ENCODE assay signal across 8 cellular contexts in the genomic region with DNA sequence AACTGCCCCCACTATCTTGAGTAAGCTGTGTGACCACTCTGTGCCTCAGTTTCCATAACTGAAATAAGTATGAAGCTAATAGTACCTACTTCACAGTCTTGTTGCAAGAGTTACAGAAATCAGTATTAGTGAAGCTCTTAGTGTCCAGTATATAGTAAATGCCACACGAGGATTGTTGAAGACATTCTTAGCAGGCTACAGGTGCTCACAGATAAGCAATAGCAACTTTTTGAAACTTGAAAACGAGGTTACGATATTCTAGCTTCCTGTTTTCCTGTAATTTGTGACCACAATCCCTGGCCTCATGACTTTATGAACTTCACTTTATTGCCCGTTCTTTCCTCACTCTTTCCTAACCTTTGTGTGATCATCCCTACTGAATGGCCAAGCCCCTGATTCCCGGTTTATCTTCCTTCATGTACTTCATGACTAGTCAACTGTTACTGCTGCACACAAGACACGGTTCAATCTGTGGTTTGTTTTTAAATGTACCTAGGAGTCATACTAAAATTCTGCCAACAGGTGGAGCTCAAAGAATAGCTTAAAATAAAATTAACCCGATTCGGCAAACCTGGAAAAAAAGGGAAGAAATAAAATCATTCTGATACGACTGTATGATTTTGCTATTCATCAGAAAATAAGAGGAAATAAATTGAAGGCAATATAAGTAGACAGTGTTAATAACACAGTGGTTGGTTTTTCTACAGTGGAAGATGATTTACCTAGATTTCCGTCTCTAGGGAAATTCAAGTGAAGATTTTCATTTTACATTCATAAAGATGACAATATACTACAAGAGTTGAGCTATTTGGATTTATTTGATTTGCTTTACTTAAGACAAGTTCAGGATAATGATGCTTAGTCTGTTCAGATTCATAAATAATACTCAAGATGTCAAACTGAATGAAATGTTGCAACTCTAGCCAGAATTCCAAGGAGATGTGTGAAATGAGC. TPM values are rescaled to one million over a fixed set of nuclear protein-coding genes. Genes with fewer than 3 reads are reported as not detected.
A peak's percentile ranks its signal among the peaks of the same experiment; 100 is the strongest.
DNase-seq lines count a peak whose midpoint lies in the region; FAIRE-seq and TF ChIP-seq lines count a peak whose summit lies in the region.

No MANE protein-coding gene starts in this region.

- H3K27me3 Mint-ChIP-seq in mesothelial cell of epicardium (ENCODE audit: low read depth) = peaks cover 5% of the 10 kb centered on the region

- H3K4me3 ChIP-seq in AG09309 (ENCODE audit: control insufficient read depth, low read depth, low read length) (no peak overlapping the region), GM12864 (ENCODE audit: low read depth, low read length) (no peak overlapping the region), OCI-LY7 (ENCODE audit: low read depth, low read length, poor library complexity, severe bottlenecking) (no peak overlapping the region), colonic mucosa (no peak overlapping the region)

- no TSS peak for BruUV-seq in OCI-LY7 (replicated peaks; lab: Mats Ljungman, UMichigan)

- H3K4me1 ChIP-seq in OCI-LY7 (ENCODE audit: insufficient read depth, low read length, poor library complexity, severe bottlenecking) = peaks cover 7% of the 10 kb centered on the region
- H3K4me1 ChIP-seq in colonic mucosa = no peaks in the 10 kb centered on the region

- peak overlapping the region; percentile 43 for H3K4me2 ChIP-seq in OCI-LY7 (ENCODE audit: low read length)

- H3K9me2 ChIP-seq in OCI-LY7 (ENCODE audit: insufficient read depth, low read length) = no peaks in the 10 kb centered on the region

- H3K4me3 Mint-ChIP-seq in mesothelial cell of epicardium = no peak overlapping the region

- no peaks in the 10 kb centered on the region for H3K9me3 ChIP-seq in OCI-LY7 (ENCODE audit: low read length)
- H3K9me3 ChIP-seq in colonic mucosa = no peaks in the 10 kb centered on the region

- peak; percentile 48 for FAIRE-seq in HTR-8/SVneo (lab: Jason Lieb, UNC)

- H4K20me1 ChIP-seq in OCI-LY7 (ENCODE audit: insufficient read depth, low read length) = no peaks in the 10 kb centered on the region

- H3K27ac ChIP-seq in OCI-LY7 (ENCODE audit: low read depth, low read length, poor library complexity, severe bottlenecking) (no peak overlapping the region), colonic mucosa (no peak overlapping the region)

- H3K36me3 Mint-ChIP-seq in mesothelial cell of epicardium = no peaks in the 10 kb centered on the region

- peaks cover 19% of the 10 kb centered on the region for H3K4me1 Mint-ChIP-seq in mesothelial cell of epicardium

- peak; percentile 50 for TF ChIP-seq CTCF in AG09309 (IDR thresholded peaks at IDR 0.05; ENCODE audit: control insufficient read depth, insufficient read depth, low read depth, low read length, missing control alignments)
- peak; percentile 43 for TF ChIP-seq CTCF in GM12864 (IDR thresholded peaks at IDR 0.05; ENCODE audit: low read depth, low read length, missing control alignments)
- TF ChIP-seq CTCF in OCI-LY7 (conservative IDR thresholded peaks at IDR 0.05; ENCODE audit: low read length) = peak; percentile 90
- peak; percentile 65 for TF ChIP-seq CTCF in colonic mucosa (IDR thresholded peaks at IDR 0.05)
- TF ChIP-seq CTCF in mesothelial cell of epicardium (IDR thresholded peaks at IDR 0.05; ENCODE audit: unreplicated experiment) = peak; percentile 70

- intact Hi-C loops in OCI-LY7 (cut with micrococcal nuclease; ENCODE audit: unreplicated experiment) (loop anchor here (1.0 to 5.0 kb wide), 2 partner anchors 103 to 470 kb away; no protein-coding TSS in a partner anchor), colonic mucosa (cut with DNase I) (loop anchor here (5.0 to 10.0 kb wide), 2 partner anchors 105 to 463 kb away; no protein-coding TSS in a partner anchor)

- POLR2A ChIA-PET in OCI-LY7 (lab: Charles Lee) = interaction anchor here (0.5 to 1.5 kb wide), 10 partner anchors 10 to 774 kb away, joined by 3 to 5 read pairs (median 4); no protein-coding TSS in a partner anchor

- no peaks in the 10 kb centered on the region for H3K9me3 Mint-ChIP-seq in mesothelial cell of epicardium

- no peaks in the 10 kb centered on the region for H3K79me2 ChIP-seq in OCI-LY7 (ENCODE audit: insufficient read depth, low read depth, low read length)

- H2AFZ ChIP-seq in OCI-LY7 (ENCODE audit: low read length) = peak overlapping the region; percentile 73; the same call in 1 of the 2 replicates

- H3K9ac ChIP-seq in colonic mucosa (ENCODE audit: low read depth in 2 of 2, low read length in 2 of 2) = no peak overlapping the region

- CTCF ChIA-PET in OCI-LY7 (lab: Charles Lee; ENCODE audit: unreplicated experiment) = interaction anchor here (1.5 to 1.9 kb wide), 3 partner anchors 9 to 104 kb away, joined by 4 to 7 read pairs (median 4); no protein-coding TSS in a partner anchor

- DNase-seq in AG09309 (ENCODE audit: low read depth) (peak; percentile 59), GM12864 (ENCODE audit: low read depth) (no peak), HTR-8/SVneo (ENCODE audit: insufficient read length, low spot score) (peak; percentile 46), OCI-LY7 (ENCODE audit: low spot score) (peak; percentile 61), colonic mucosa (no peak), mesothelial cell of epicardium (ENCODE audit: low spot score in 2 of 2, unreplicated experiment in 2 of 2) (no peak), cortex of kidney (lab: John Stamatoyannopoulos, UW) (no peak)
- DNase-seq in stimulated activated CD4-positive, alpha-beta T cell treated with anti-CD3 and anti-CD28 coated beads, Interleukin-1b, Interleukin-23, amount 100 ng/mL, for 48 hours = no peak

- no peaks in the 10 kb centered on the region for H3K27me3 ChIP-seq in colonic mucosa

- H3K36me3 ChIP-seq in OCI-LY7 (ENCODE audit: insufficient read depth, low read length) (no peaks in the 10 kb centered on the region), colonic mucosa (no peaks in the 10 kb centered on the region)

- H3K27ac Mint-ChIP-seq in mesothelial cell of epicardium = no peak overlapping the region

RNA-seq across cellular contexts. Expression of a gene that starts 38.1 kb away (rescaled TPM):
- 17.2 and 23.1 TPM in 2 replicates for total RNA-seq in OCI-LY7 (2014; rRNA removed; shearing (Covaris generic))
- total RNA-seq in OCI-LY7 (2022) (23.0 and 24.8 TPM in 2 replicates), colonic mucosa (10 to 100 TPM; 52.7 to 58.3 TPM), mesothelial cell of epicardium (100 to 106 TPM (median 100 TPM) in 3 replicates)

Comparison
In these comparisons a context has a peak if more than half of its experiments do, and no peak if none do; other contexts are left out.
1. DNase-seq: peak in AG09309 (single experiment), HTR-8/SVneo (single experiment) and OCI-LY7 (single experiment); none in GM12864 (single experiment), colonic mucosa (single experiment), mesothelial cell of epicardium (0 of 2), cortex of kidney (single experiment) and stimulated activated CD4-positive, alpha-beta T cell treated with anti-CD3 and anti-CD28 coated beads, Interleukin-1b, Interleukin-23, amount 100 ng/mL, for 48 hours (single experiment).
2. Peak in every context shown above with its lines, with median percentiles within 50 percentile points of each other: CTCF ChIP-seq.